In genomic region chr9:112280904-112281303, GRCh38 we compare ENCODE assay signal across 34 cellular contexts.
"Had no signal": no experiment of that assay in that cellular context is flagged by ENCODE, and none has a peak within 500 bp of the region (broad histone marks: within the 10 kb centered on the region; RNA-seq: fewer than 3 reads in every experiment).

No MANE protein-coding gene starts in this region.

- H3K27ac Mint-ChIP-seq: natural killer cell treated with Interleukin-12 subunit alpha and Interleukin-12 subunit beta and Interleukin-15 and Interleukin-18, amount 100 ng/mL, for 72 hours; nephron progenitor cell; progenitor cell of endocrine pancreas; stimulated activated memory B cell treated with anti-CD40 and anti-IgM and Interleukin-4, amounts not matched to agents 10 μg/mL and 1 μg/mL and 100 μg/mL, for 72 hours; stimulated activated naive CD8-positive, alpha-beta T cell treated with anti-CD3 and anti-CD28 coated beads, Interleukin-15, amount 100 ng/mL, for 72 hours; type B pancreatic cell had no signal

- H2AFZ ChIP-seq: parathyroid adenoma had no signal

- H3K4me3 Mint-ChIP-seq: naive B cell; naive thymus-derived CD8-positive, alpha-beta T cell; natural killer cell treated with Interleukin-12 subunit alpha and Interleukin-12 subunit beta and Interleukin-15 and Interleukin-18, amount 100 ng/mL, for 72 hours; nephron progenitor cell; neural crest cell; stimulated activated memory B cell treated with anti-CD40 and anti-IgM and Interleukin-4, amounts not matched to agents 10 μg/mL and 1 μg/mL and 100 μg/mL, for 72 hours; stimulated activated naive CD8-positive, alpha-beta T cell treated with anti-CD3 and anti-CD28 coated beads, Interleukin-15, amount 100 ng/mL, for 72 hours; type B pancreatic cell had no signal

- H3K79me2 ChIP-seq: parathyroid adenoma had no signal

- H3K9ac ChIP-seq: parathyroid adenoma had no signal

- H3K4me2 ChIP-seq: smooth muscle cell had no signal

- H3K9me3 ChIP-seq: neutrophil, ovary, suprapubic skin, testis, tibial artery, uterus had no signal

- H3K27ac ChIP-seq: ovary, parathyroid adenoma, psoas muscle, skin epidermis, spleen, suprapubic skin, testis, tibial artery, transverse colon, upper lobe of right lung, uterus had no signal

- DNase-seq: naive B cell; naive thymus-derived CD8-positive, alpha-beta T cell; nephron progenitor cell; occipital lobe; ovary; posterior cingulate gyrus; psoas muscle; right cardiac atrium; spleen; stimulated activated CD4-positive, alpha-beta T cell treated with anti-CD3 and anti-CD28 coated beads, Interleukin-12 subunit alpha, Interleukin-12 subunit beta, amount 100 ng/mL, for 4 hours; stimulated activated CD4-positive, alpha-beta T cell treated with anti-CD3 and anti-CD28 coated beads, Interleukin-1b, Interleukin-23, amount 100 ng/mL, for 48 hours; stimulated activated CD4-positive, alpha-beta T cell treated with anti-CD3 and anti-CD28 coated beads, Interleukin-4, amount 100 ng/mL, for 1 hour; stimulated activated CD4-positive, alpha-beta T cell treated with anti-CD3 and anti-CD28 coated beads, Interleukin-4, amount 100 ng/mL, for 4 hours; stimulated activated CD8-positive, alpha-beta memory T cell treated with anti-CD3 and anti-CD28 coated beads, Interleukin-4, amount 100 ng/mL, for 48 hours; stimulated activated naive CD4-positive, alpha-beta T cell; stimulated activated naive CD8-positive, alpha-beta T cell treated with anti-CD3 and anti-CD28 coated beads, Interleukin-15, amount 100 ng/mL, for 72 hours; stimulated activated naive CD8-positive, alpha-beta T cell treated with anti-CD3 and anti-CD28 coated beads, Interleukin-15, Interleukin-2, amounts not matched to agents 100 U/mL and 50 U/mL, for 24 hours; substantia nigra; testis; tibial artery; transverse colon; upper lobe of right lung; uterus had no signal

- H3K4me1 ChIP-seq: parathyroid adenoma, psoas muscle, testis, transverse colon, uterus had no signal

- ATAC-seq: naive thymus-derived CD8-positive, alpha-beta T cell; natural killer cell treated with Interleukin-12 subunit alpha and Interleukin-12 subunit beta and Interleukin-15 and Interleukin-18, amount 100 ng/mL, for 72 hours; psoas muscle; right cardiac atrium; sciatic nerve; stimulated activated memory B cell treated with anti-CD40 and anti-IgM and Interleukin-4, amounts not matched to agents 10 μg/mL and 1 μg/mL and 100 μg/mL, for 72 hours; stimulated activated naive CD8-positive, alpha-beta T cell treated with anti-CD3 and anti-CD28 coated beads, Interleukin-15, amount 100 ng/mL, for 72 hours; stimulated activated naive CD8-positive, alpha-beta T cell treated with anti-CD3 and anti-CD28 coated beads, Interleukin-15, Interleukin-2, amounts not matched to agents 100 U/mL and 50 U/mL, for 24 hours; upper lobe of right lung had no signal

- H3K4me3 ChIP-seq: ovary, psoas muscle, skin epidermis, smooth muscle cell, spleen, suprapubic skin, testis, tibial artery, transverse colon, upper lobe of right lung, uterus had no signal

- H3K36me3 ChIP-seq: neutrophil, ovary, upper lobe of right lung, uterus had no signal

- H3K27me3 ChIP-seq: neutrophil, ovary, spleen, suprapubic skin, testis, tibial artery, transverse colon, upper lobe of right lung, uterus had no signal

- H3K27me3 Mint-ChIP-seq: naive B cell; naive thymus-derived CD8-positive, alpha-beta T cell; natural killer cell treated with Interleukin-12 subunit alpha and Interleukin-12 subunit beta and Interleukin-15 and Interleukin-18, amount 100 ng/mL, for 72 hours; progenitor cell of endocrine pancreas; stimulated activated memory B cell treated with anti-CD40 and anti-IgM and Interleukin-4, amounts not matched to agents 10 μg/mL and 1 μg/mL and 100 μg/mL, for 72 hours; stimulated activated naive CD8-positive, alpha-beta T cell treated with anti-CD3 and anti-CD28 coated beads, Interleukin-15, amount 100 ng/mL, for 72 hours; type B pancreatic cell had no signal

- H3K4me1 Mint-ChIP-seq: nephron progenitor cell had no signal
